1 cellular context compared by ENCODE assay signal in the genomic region with DNA sequence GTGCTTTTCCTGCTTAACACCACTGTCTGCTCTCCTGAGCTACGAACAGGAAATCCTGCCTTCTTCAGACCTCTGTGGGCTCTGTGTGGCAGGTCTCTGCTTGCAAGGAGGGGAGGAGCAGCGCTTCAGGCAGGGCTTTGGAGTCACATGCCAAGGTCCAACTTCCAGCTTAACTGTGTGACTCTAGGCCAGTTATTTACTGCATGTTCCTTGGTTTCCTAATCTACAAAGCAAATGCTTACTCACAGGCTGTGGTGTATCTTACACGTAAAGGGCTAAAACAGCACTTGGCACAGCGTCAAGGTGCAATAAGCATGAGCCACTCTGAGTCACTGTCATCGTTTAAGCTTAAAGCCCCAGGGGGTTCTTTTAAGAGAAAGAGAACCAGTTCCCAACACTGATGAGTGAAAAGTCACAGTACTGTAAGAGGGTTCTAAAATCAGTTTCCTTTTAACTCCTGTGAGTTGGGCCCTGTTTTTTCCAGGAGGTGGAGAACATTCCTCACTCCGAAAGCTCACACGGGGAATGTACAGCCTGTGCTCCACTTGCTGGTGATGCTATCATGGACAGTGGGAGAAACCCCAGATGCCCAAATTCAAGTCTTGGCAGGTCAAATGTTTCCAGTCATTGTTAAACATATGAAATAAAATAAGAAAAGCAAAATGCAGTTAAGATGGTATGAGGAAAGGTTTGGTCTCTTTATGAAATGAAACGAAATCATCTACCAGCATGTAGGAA.
TF ChIP-seq lines count a peak whose summit lies in the region.

No MANE protein-coding gene starts in this region.

TF ChIP-seq in HCT116, 20 proteins besides CTCF, POLR2A, EP300 and RAD21 (continued from another document):
- TF ChIP-seq, protein P1, sequence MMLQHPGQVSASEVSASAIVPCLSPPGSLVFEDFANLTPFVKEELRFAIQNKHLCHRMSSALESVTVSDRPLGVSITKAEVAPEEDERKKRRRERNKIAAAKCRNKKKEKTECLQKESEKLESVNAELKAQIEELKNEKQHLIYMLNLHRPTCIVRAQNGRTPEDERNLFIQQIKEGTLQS (IDR thresholded peaks at IDR 0.05): no peak
- TF ChIP-seq ELF1 (IDR thresholded peaks at IDR 0.05; ENCODE audit: borderline replicate concordance, low read depth): no peak; the same call in 1 of the 2 replicates
- TF ChIP-seq TCF7L2 (IDR thresholded peaks at IDR 0.05; ENCODE audit: borderline replicate concordance, extremely low read depth, insufficient read depth, insufficient read length): peak; percentile 96
- TF ChIP-seq SRF (IDR thresholded peaks at IDR 0.05; ENCODE audit: low read depth): peak; percentile 91
- TF ChIP-seq EZH2phosphoT487 (IDR thresholded peaks at IDR 0.05; ENCODE audit: borderline replicate concordance): no peak
- TF ChIP-seq, protein P2, sequence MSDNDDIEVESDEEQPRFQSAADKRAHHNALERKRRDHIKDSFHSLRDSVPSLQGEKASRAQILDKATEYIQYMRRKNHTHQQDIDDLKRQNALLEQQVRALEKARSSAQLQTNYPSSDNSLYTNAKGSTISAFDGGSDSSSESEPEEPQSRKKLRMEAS (IDR thresholded peaks at IDR 0.05): peak; percentile 97
- peak; percentile 99 for TF ChIP-seq JUND (IDR thresholded peaks at IDR 0.05)
- peak; percentile 98 for TF ChIP-seq CEBPB (IDR thresholded peaks at IDR 0.05; ENCODE audit: low read depth)
